10 cellular contexts compared by ENCODE assay signal in the genomic region with DNA sequence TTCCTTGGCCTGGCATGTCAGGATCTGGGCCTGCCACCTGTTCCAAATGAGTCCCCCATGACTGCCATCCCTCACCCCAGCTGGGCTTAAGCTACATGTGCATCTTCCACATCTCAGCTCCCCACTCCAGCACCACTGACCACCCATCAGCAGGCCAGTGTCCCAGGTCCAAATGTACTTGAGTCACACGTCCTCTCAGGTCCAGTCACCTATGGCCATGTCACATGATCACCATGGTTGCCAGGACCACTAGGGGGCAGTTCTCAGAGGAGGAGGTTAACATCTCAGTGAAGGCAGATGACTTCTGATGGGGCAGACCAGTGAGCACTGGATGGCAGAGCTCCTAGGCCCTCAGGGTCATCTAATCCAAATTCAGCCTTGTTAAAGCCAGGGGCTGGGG. TPM values are rescaled to one million over a fixed set of nuclear protein-coding genes. Genes with fewer than 3 reads are reported as not detected.
DNase-seq lines count a peak whose midpoint lies in the region; ATAC-seq, FAIRE-seq and TF ChIP-seq lines count a peak whose summit lies in the region.
"Had no signal": no experiment of that assay in that cellular context is flagged by ENCODE, and none has a peak within 500 bp of the region (broad histone marks: within the 10 kb centered on the region; RNA-seq: fewer than 3 reads in every experiment).

No MANE protein-coding gene starts in this region.

- peak; percentile 87 for FAIRE-seq in K562 (lab: Jason Lieb, UNC)

- H3K9ac ChIP-seq in K562 (ENCODE audit: insufficient read depth in 1 of 2, low read depth in 2 of 2, low read length in 2 of 2): no peak overlapping the region; a peak in 1 of 4 replicates

- ATAC-seq in K562: peak; percentile 79

- peak; percentile 49 to 68 (median 49) for TF ChIP-seq CTCF in K562 (IDR thresholded peaks at IDR 0.05 in 2 of 3, conservative IDR thresholded peaks at IDR 0.05 in 1 of 3; ENCODE audit: insufficient read depth in 2 of 3, low read depth in 1 of 3, low read length in 3 of 3)

- H3K36me3 Mint-ChIP-seq in activated T-cell treated with anti-CD3 and anti-CD28 coated beads, Interleukin-2, amount 50 U/mL, for 24 hours (ENCODE audit: low read depth): no peaks in the 10 kb centered on the region
- H3K36me3 Mint-ChIP-seq: brain had no signal

- no peak overlapping the region for H3K4me3 ChIP-seq in K562
- H3K4me3 ChIP-seq: SJCRH30 had no signal

- H3K9me1 ChIP-seq in K562 (ENCODE audit: control insufficient read depth, insufficient read depth, low read length): no peaks in the 10 kb centered on the region

- peaks cover 0 to 5% of the 10 kb centered on the region in 2 experiments; a peak in 1 of 5 replicates for H3K4me1 ChIP-seq in K562 (replicated peaks in 1 of 2; ENCODE audit: control insufficient read depth in 2 of 2, insufficient read depth in 2 of 2, low read length in 2 of 2)

- TF ChIP-seq EP300 in K562 (IDR thresholded peaks at IDR 0.05; ENCODE audit: low read length): no peak

- WGBS in K562 (ENCODE audit: insufficient coverage, low coverage, missing lambda C conversion rate): 20% methylated on average over 1 of the region's 1 CpG

- no peak overlapping the region; the same call in 1 of the 2 replicates for H3K4me2 ChIP-seq in K562 (ENCODE audit: insufficient read depth, low read length)

- no peaks in the 10 kb centered on the region for H4K20me1 ChIP-seq in K562 (replicated peaks; ENCODE audit: control insufficient read depth, insufficient read depth, low read length)

- no peak overlapping the region for H3K27ac Mint-ChIP-seq in activated T-cell treated with anti-CD3 and anti-CD28 coated beads, Interleukin-2, amount 50 U/mL, for 24 hours
- H3K27ac Mint-ChIP-seq: brain had no signal

- H3K4me3 Mint-ChIP-seq in activated T-cell treated with anti-CD3 and anti-CD28 coated beads, Interleukin-2, amount 50 U/mL, for 24 hours: no peak overlapping the region
- H3K4me3 Mint-ChIP-seq: brain had no signal

- no peak overlapping the region for H3K27ac ChIP-seq in K562 (ENCODE audit: extremely low read depth, low read depth, low read length)
- H3K27ac ChIP-seq: SJCRH30 had no signal

- no peaks in the 10 kb centered on the region for H3K36me3 ChIP-seq in K562 (ENCODE audit: control insufficient read depth, insufficient read depth, low read length)
- H3K36me3 ChIP-seq: SJCRH30 had no signal

- no TSS peak for BruUV-seq in K562 (replicated peaks; lab: Mats Ljungman, UMichigan)

- no peaks in the 10 kb centered on the region for H3K79me2 ChIP-seq in K562 (ENCODE audit: control insufficient read depth, insufficient read depth, low read length)

- intact Hi-C loops in K562 (cut with micrococcal nuclease): no loop called here

- peak overlapping the region; percentile 28; the same call in 1 of the 2 replicates for H2AFZ ChIP-seq in K562 (ENCODE audit: low read depth, low read length)

- H3K4me1 Mint-ChIP-seq in activated T-cell treated with anti-CD3 and anti-CD28 coated beads, Interleukin-2, amount 50 U/mL, for 24 hours (ENCODE audit: low read depth): no peaks in the 10 kb centered on the region

- CTCF ChIA-PET in K562 (lab: Yijun Ruan, JAX; ENCODE audit: low intra/inter-chr PET ratio): no interaction called here

- no peak for TF ChIP-seq POLR2A in K562 (conservative IDR thresholded peaks at IDR 0.05)

- peak in 1 of 2 experiments; percentile 31; a peak in 2 of 4 replicates for TF ChIP-seq RAD21 in K562 (CRISPR knock-in tag; conservative IDR thresholded peaks at IDR 0.05 in 1 of 2, IDR thresholded peaks at IDR 0.05 in 1 of 2)

- in situ Hi-C loops in K562 (cut with MboI): no loop called here

- H3K9me3 ChIP-seq in K562 (replicated peaks; ENCODE audit: control insufficient read depth, insufficient read depth, low read depth, low read length): no peaks in the 10 kb centered on the region
- H3K9me3 ChIP-seq: SJCRH30 had no signal

- DNase-seq in ELR (ENCODE audit: low read depth) (peak; percentile 55), HuH-7 (ENCODE audit: low spot score) (peak; percentile 40), K562 (ENCODE audit: extremely low read depth in 1 of 4, low spot score in 3 of 4) (peak; percentile 49 to 61 (median 60)), lung microvascular endothelial cell (ENCODE audit: low read depth in 2 of 2) (peak; percentile 36 to 55), hepatic stellate cell (ENCODE audit: low spot score) (no peak), cerebellar nuclear complex (lab: John Stamatoyannopoulos, UW) (no peak)
- no peak for DNase-seq in activated T-cell treated with anti-CD3 and anti-CD28 coated beads, Interleukin-2, amount 50 U/mL, for 24 hours
- DNase-seq: NCI-H1436, SJCRH30 had no signal

- H3K27me3 Mint-ChIP-seq in activated T-cell treated with anti-CD3 and anti-CD28 coated beads, Interleukin-2, amount 50 U/mL, for 24 hours: no peaks in the 10 kb centered on the region

- H3K27me3 ChIP-seq in K562 (ENCODE audit: control insufficient read depth in 2 of 2, insufficient read depth in 2 of 2, low read length in 2 of 2): peaks cover 2 to 26% of the 10 kb centered on the region in 2 experiments; a peak in 4 of 5 replicates
- H3K27me3 ChIP-seq: SJCRH30 had no signal

- no peaks in the 10 kb centered on the region for H3K9me3 Mint-ChIP-seq in activated T-cell treated with anti-CD3 and anti-CD28 coated beads, Interleukin-2, amount 50 U/mL, for 24 hours

- POLR2A ChIA-PET in K562 (lab: Yijun Ruan, JAX): interaction anchor here (2.1 to 2.2 kb wide), 2 partner anchors 10 kb away, joined by 9 to 11 read pairs; no protein-coding TSS in a partner anchor

TF ChIP-seq in K562, 482 proteins besides CTCF, POLR2A, EP300 and RAD21 (continues in another document):
- TF ChIP-seq FOSL1 (tag; conservative IDR thresholded peaks at IDR 0.05) (no peak), ZNF239 (CRISPR knock-in tag; IDR thresholded peaks at IDR 0.05) (no peak), CBFA2T2 (conservative IDR thresholded peaks at IDR 0.05) (peak; percentile 30; the same call in 1 of the 2 replicates), HDGF (IDR thresholded peaks at IDR 0.05) (no peak), ZFX (CRISPR knock-in tag; IDR thresholded peaks at IDR 0.05) (no peak), CTBP1 (IDR thresholded peaks at IDR 0.05; ENCODE audit: borderline replicate concordance) (0 out of 2 replicates have a peak, but pooled peaks have one; percentile 20), TOE1 (IDR thresholded peaks at IDR 0.05; ENCODE audit: borderline replicate concordance) (peak; percentile 94), TOE1 (CRISPR knock-in tag; IDR thresholded peaks at IDR 0.05; ENCODE audit: borderline replicate concordance, low read depth) (no peak), TBL1XR1 (IDR thresholded peaks at IDR 0.05; ENCODE audit: low read length in 2 of 2) (no peak), COPS2 (conservative IDR thresholded peaks at IDR 0.05) (no peak), SP2 (IDR thresholded peaks at IDR 0.05; ENCODE audit: extremely low read depth, low read depth, low read length, poor library complexity, severe bottlenecking) (no peak)
- TF ChIP-seq, protein P1, sequence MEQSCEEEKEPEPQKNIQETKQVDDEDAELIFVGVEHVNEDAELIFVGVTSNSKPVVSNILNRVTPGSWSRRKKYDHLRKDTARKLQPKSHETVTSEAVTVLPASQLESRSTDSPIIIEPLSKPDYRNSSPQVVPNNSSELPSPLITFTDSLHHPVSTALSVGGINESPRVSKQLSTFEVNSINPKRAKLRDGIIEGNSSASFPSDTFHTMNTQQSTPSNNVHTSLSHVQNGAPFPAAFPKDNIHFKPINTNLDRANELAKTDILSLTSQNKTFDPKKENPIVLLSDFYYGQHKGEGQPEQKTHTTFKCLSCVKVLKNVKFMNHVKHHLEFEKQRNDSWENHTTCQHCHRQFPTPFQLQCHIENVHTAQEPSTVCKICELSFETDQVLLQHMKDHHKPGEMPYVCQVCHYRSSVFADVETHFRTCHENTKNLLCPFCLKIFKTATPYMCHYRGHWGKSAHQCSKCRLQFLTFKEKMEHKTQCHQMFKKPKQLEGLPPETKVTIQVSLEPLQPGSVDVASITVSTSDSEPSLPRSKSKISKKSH (CRISPR knock-in tag; IDR thresholded peaks at IDR 0.05): no peak

RNA-seq across cellular contexts. Expression of a gene that starts 41.9 kb away (rescaled TPM):
- total RNA-seq in K562 (2011; cell fraction: chromatin; rRNA removed; ENCODE audit: low replicate concordance): 0.28 and 0.58 TPM in 2 replicates
- 0.33 and 1.1 TPM in 2 replicates for total RNA-seq in K562 (2011; cell fraction: nucleolus; rRNA removed)
- total RNA-seq in K562 (2011; cell fraction: nucleoplasm; rRNA removed): 0.37 and 0.53 TPM in 2 replicates
- not detected in 2 replicates for total RNA-seq in K562 (2014; rRNA removed)
- total RNA-seq in K562 (2014; rRNA removed; fragmentation: Illumina TruSeq; extraction: Trizol): not detected in 2 replicates
- total RNA-seq in K562 (2015; rRNA removed; fragmentation: Illumina TruSeq; extraction: Trizol): not detected in 2 replicates
- 0.09 TPM in 1 of 2 replicates, not detected in the other for total RNA-seq in K562 (2021)
- polyA plus RNA-seq in K562 (2011; rRNA removed): 0.20 and 0.51 TPM in 2 replicates
- polyA plus RNA-seq in K562 (2011; cell fraction: cytosol; rRNA removed): 0.69 and 1.4 TPM in 2 replicates
- 0.37 and 0.65 TPM in 2 replicates for polyA plus RNA-seq in K562 (2011; cell fraction: nucleus; rRNA removed)
- polyA plus RNA-seq in K562 (2012): 0.22 and 0.37 TPM in 2 replicates
- 0.12 TPM in 1 of 2 replicates, not detected in the other for polyA plus RNA-seq in K562 (2014; fragmentation: Illumina TruSeq; extraction: Trizol)
- polyA plus RNA-seq in K562 (2014; fragmentation: Nextera tagmentation; extraction: Ambion mirVana): under 1 TPM in 1 of 2 experiments, not detected in 1; 0.03 TPM
- polyA plus RNA-seq in K562 (2014; rRNA removed): 0.05 TPM in 1 of 2 replicates, not detected in the other
- polyA minus RNA-seq in K562 (2011; rRNA and poly(A)+ RNA removed): 0.28 TPM in 1 of 2 replicates, not detected in the other
- 1.8 TPM in 1 of 2 replicates, not detected in the other for polyA minus RNA-seq in K562 (2011; cell fraction: cytosol; rRNA and poly(A)+ RNA removed)
- polyA minus RNA-seq in K562 (2011; cell fraction: nucleus; rRNA and poly(A)+ RNA removed): 0.56 TPM in 1 of 2 replicates, not detected in the other
- total RNA-seq in lung microvascular endothelial cell: 0.40 TPM in 1 of 2 replicates, not detected in the other

Comparison
In these comparisons a context has a peak if more than half of its experiments do, and no peak if none do; other contexts are left out.
1. DNase-seq: peak in ELR (single experiment), HuH-7 (single experiment), K562 (4 of 4) and lung microvascular endothelial cell (2 of 2); none in hepatic stellate cell (single experiment), cerebellar nuclear complex (0 of 2) and activated T-cell treated with anti-CD3 and anti-CD28 coated beads, Interleukin-2, amount 50 U/mL, for 24 hours (single experiment).